2 cellular contexts compared by ENCODE assay signal in genomic region chr5:179765400-179765799, GRCh38.
A peak's percentile ranks its signal among the peaks of the same experiment; 100 is the strongest.
TF ChIP-seq lines count a peak whose summit lies in the region.

No MANE protein-coding gene starts in this region.

TF ChIP-seq in SK-N-SH, 30 proteins besides CTCF, POLR2A, EP300 and RAD21 (continued from another document):
- TF ChIP-seq EZH2phosphoT487 (IDR thresholded peaks at IDR 0.05; ENCODE audit: borderline replicate concordance, low read depth) (no peak), TEAD4 (IDR thresholded peaks at IDR 0.05; ENCODE audit: borderline replicate concordance, insufficient read depth) (no peak), USF1 (IDR thresholded peaks at IDR 0.05; ENCODE audit: borderline replicate concordance, low read depth) (no peak), MXI1 (IDR thresholded peaks at IDR 0.05; ENCODE audit: low read depth, low read length) (no peak), JUND (IDR thresholded peaks at IDR 0.05) (peak; percentile 65), FOXJ3 (CRISPR knock-in tag; IDR thresholded peaks at IDR 0.05) (no peak), ELF1 (IDR thresholded peaks at IDR 0.05) (no peak), MAX (IDR thresholded peaks at IDR 0.05; ENCODE audit: low read depth) (peak; percentile 88), TAF1 (IDR thresholded peaks at IDR 0.05; ENCODE audit: borderline replicate concordance, low read depth, low read length) (no peak; the same call in 1 of the 2 replicates), YY1 (IDR thresholded peaks at IDR 0.05; ENCODE audit: low read depth) (no peak), TCF12 (IDR thresholded peaks at IDR 0.05) (peak; percentile 71), NFIC (IDR thresholded peaks at IDR 0.05; ENCODE audit: borderline replicate concordance) (no peak; the same call in 1 of the 2 replicates), SIN3A (IDR thresholded peaks at IDR 0.05; ENCODE audit: borderline replicate concordance, low read depth, low read length) (no peak), NRF1 (IDR thresholded peaks at IDR 0.05; ENCODE audit: low read depth, low read length) (no peak), CHD2 (IDR thresholded peaks at IDR 0.05; ENCODE audit: low read length, partially characterized antibody) (no peak), GABPA (IDR thresholded peaks at IDR 0.05; ENCODE audit: low read depth) (no peak), IRF3 (IDR thresholded peaks at IDR 0.05; ENCODE audit: low read depth, low read length) (no peak), RXRA (IDR thresholded peaks at IDR 0.05; ENCODE audit: borderline replicate concordance, low read depth) (no peak), MEF2A (IDR thresholded peaks at IDR 0.05; ENCODE audit: borderline replicate concordance, low read depth) (0 out of 2 replicates have a peak, but pooled peaks have one; percentile 9), POLR2AphosphoS5 (IDR thresholded peaks at IDR 0.05; ENCODE audit: low read depth, low read length) (no peak), GATA2 (CRISPR knock-in tag; IDR thresholded peaks at IDR 0.05) (no peak), SMC3 (IDR thresholded peaks at IDR 0.05; ENCODE audit: low read depth, low read length) (no peak), RCOR1 (IDR thresholded peaks at IDR 0.05; ENCODE audit: low read length) (no peak)
- TF ChIP-seq, protein P1, sequence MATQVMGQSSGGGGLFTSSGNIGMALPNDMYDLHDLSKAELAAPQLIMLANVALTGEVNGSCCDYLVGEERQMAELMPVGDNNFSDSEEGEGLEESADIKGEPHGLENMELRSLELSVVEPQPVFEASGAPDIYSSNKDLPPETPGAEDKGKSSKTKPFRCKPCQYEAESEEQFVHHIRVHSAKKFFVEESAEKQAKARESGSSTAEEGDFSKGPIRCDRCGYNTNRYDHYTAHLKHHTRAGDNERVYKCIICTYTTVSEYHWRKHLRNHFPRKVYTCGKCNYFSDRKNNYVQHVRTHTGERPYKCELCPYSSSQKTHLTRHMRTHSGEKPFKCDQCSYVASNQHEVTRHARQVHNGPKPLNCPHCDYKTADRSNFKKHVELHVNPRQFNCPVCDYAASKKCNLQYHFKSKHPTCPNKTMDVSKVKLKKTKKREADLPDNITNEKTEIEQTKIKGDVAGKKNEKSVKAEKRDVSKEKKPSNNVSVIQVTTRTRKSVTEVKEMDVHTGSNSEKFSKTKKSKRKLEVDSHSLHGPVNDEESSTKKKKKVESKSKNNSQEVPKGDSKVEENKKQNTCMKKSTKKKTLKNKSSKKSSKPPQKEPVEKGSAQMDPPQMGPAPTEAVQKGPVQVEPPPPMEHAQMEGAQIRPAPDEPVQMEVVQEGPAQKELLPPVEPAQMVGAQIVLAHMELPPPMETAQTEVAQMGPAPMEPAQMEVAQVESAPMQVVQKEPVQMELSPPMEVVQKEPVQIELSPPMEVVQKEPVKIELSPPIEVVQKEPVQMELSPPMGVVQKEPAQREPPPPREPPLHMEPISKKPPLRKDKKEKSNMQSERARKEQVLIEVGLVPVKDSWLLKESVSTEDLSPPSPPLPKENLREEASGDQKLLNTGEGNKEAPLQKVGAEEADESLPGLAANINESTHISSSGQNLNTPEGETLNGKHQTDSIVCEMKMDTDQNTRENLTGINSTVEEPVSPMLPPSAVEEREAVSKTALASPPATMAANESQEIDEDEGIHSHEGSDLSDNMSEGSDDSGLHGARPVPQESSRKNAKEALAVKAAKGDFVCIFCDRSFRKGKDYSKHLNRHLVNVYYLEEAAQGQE (IDR thresholded peaks at IDR 0.05; ENCODE audit: low read depth, low read length) = peak; percentile 28; the same call in 1 of the 2 replicates
- TF ChIP-seq, protein P2, sequence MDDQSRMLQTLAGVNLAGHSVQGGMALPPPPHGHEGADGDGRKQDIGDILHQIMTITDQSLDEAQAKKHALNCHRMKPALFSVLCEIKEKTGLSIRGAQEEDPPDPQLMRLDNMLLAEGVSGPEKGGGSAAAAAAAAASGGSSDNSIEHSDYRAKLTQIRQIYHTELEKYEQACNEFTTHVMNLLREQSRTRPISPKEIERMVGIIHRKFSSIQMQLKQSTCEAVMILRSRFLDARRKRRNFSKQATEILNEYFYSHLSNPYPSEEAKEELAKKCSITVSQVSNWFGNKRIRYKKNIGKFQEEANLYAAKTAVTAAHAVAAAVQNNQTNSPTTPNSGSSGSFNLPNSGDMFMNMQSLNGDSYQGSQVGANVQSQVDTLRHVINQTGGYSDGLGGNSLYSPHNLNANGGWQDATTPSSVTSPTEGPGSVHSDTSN (IDR thresholded peaks at IDR 0.05) = peak; percentile 34
- TF ChIP-seq, protein P3, sequence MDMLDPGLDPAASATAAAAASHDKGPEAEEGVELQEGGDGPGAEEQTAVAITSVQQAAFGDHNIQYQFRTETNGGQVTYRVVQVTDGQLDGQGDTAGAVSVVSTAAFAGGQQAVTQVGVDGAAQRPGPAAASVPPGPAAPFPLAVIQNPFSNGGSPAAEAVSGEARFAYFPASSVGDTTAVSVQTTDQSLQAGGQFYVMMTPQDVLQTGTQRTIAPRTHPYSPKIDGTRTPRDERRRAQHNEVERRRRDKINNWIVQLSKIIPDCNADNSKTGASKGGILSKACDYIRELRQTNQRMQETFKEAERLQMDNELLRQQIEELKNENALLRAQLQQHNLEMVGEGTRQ (IDR thresholded peaks at IDR 0.05; ENCODE audit: borderline replicate concordance, low read depth, low read length) = no peak

TF ChIP-seq in HEK293T, 16 proteins besides CTCF, POLR2A, EP300 and RAD21 (continued from another document):
- TF ChIP-seq L3MBTL2 (conservative IDR thresholded peaks at IDR 0.05) = no peak
- TF ChIP-seq ARNT (IDR thresholded peaks at IDR 0.05) = no peak
- TF ChIP-seq TARDBP (IDR thresholded peaks at IDR 0.05) = no peak
- no peak for TF ChIP-seq NFRKB (IDR thresholded peaks at IDR 0.05)
- TF ChIP-seq CTBP1 (IDR thresholded peaks at IDR 0.05; ENCODE audit: borderline replicate concordance) = no peak
- TF ChIP-seq SUZ12 (IDR thresholded peaks at IDR 0.05) = no peak
- no peak for TF ChIP-seq HDGF (IDR thresholded peaks at IDR 0.05; ENCODE audit: borderline replicate concordance)
